In genomic region chr1:169534653-169535052, GRCh38 we compare ENCODE assay signal across 38 cellular contexts. TPM values are rescaled to one million over a fixed set of nuclear protein-coding genes. Genes with fewer than 3 reads are reported as not detected.
DNase-seq lines count a peak whose midpoint lies in the region; ATAC-seq, FAIRE-seq and TF ChIP-seq lines count a peak whose summit lies in the region.
"Had no signal": no experiment of that assay in that cellular context is flagged by ENCODE, and none has a peak within 500 bp of the region (broad histone marks: within the 10 kb centered on the region; RNA-seq: fewer than 3 reads in every experiment).

No MANE protein-coding gene starts in this region.

- H3K27me3 ChIP-seq in OCI-LY3 (ENCODE audit: low read depth, low read length), result no peaks in the 10 kb centered on the region
- no peaks in the 10 kb centered on the region; a peak in 1 of 5 replicates for H3K27me3 ChIP-seq in K562 (ENCODE audit: control insufficient read depth in 2 of 2, insufficient read depth in 2 of 2, low read length in 2 of 2)
- H3K27me3 ChIP-seq in right atrium auricular region, result no peaks in the 10 kb centered on the region
- H3K27me3 ChIP-seq: BLaER1; BLaER1 treated with 17β-estradiol and CSF1 and Interleukin-3, amounts not matched to agents 10 nM and 100 nM had no signal

- no peak for TF ChIP-seq EP300 in K562 (IDR thresholded peaks at IDR 0.05; ENCODE audit: low read length)

- in situ Hi-C loops in K562 (cut with MboI), result no loop called here

- POLR2A ChIA-PET in HEK293 (lab: Yijun Ruan, JAX) (no interaction called here), K562 (lab: Yijun Ruan, JAX) (no interaction called here)

- H3K4me3 ChIP-seq in HEK293 (ENCODE audit: low read depth, low read length) (no peak overlapping the region), OCI-LY3 (ENCODE audit: low read length) (0 out of 2 replicates have a peak overlapping the region, but pooled peaks have one; percentile 5), K562 (no peak overlapping the region), right atrium auricular region (no peak overlapping the region)
- H3K4me3 ChIP-seq: A549; BLaER1; BLaER1 treated with 17β-estradiol and CSF1 and Interleukin-3, amounts not matched to agents 10 nM and 100 nM had no signal

- CTCF ChIA-PET in HEK293 (lab: Yijun Ruan, JAX), result no interaction called here
- CTCF ChIA-PET in K562 (lab: Yijun Ruan, JAX; ENCODE audit: low intra/inter-chr PET ratio), result no interaction called here

- intact Hi-C loops in K562 (cut with micrococcal nuclease), result no loop called here

- H3K27ac ChIP-seq in HEK293 (ENCODE audit: extremely low read depth, low read depth, low read length), result no peak overlapping the region
- H3K27ac ChIP-seq in OCI-LY3 (ENCODE audit: low read length), result peak overlapping the region; percentile 95
- H3K27ac ChIP-seq in K562 (ENCODE audit: extremely low read depth, low read depth, low read length), result no peak overlapping the region
- H3K27ac ChIP-seq in right atrium auricular region, result no peak overlapping the region
- H3K27ac ChIP-seq: 22Rv1; A549; BLaER1; BLaER1 treated with 17β-estradiol and CSF1 and Interleukin-3, amounts not matched to agents 10 nM and 100 nM; C4-2B had no signal

- H3K9ac ChIP-seq in OCI-LY3 (ENCODE audit: low read length) (peak overlapping the region; percentile 51; the same call in 1 of the 2 replicates), K562 (ENCODE audit: insufficient read depth in 1 of 2, low read depth in 2 of 2, low read length in 2 of 2) (no peak overlapping the region)
- H3K9ac ChIP-seq: BLaER1; BLaER1 treated with 17β-estradiol and CSF1 and Interleukin-3, amounts not matched to agents 10 nM and 100 nM had no signal

- H2AFZ ChIP-seq in OCI-LY3 (ENCODE audit: low read depth, low read length) (no peak overlapping the region), K562 (ENCODE audit: low read depth, low read length) (no peak overlapping the region)

- TF ChIP-seq CTCF in HEK293 (tag by site-specific recombination; IDR thresholded peaks at IDR 0.05), result no peak
- TF ChIP-seq CTCF in OCI-LY3 (IDR thresholded peaks at IDR 0.05; ENCODE audit: low read depth, low read length), result no peak
- no peak for TF ChIP-seq CTCF in K562 (IDR thresholded peaks at IDR 0.05 in 2 of 3, conservative IDR thresholded peaks at IDR 0.05 in 1 of 3; ENCODE audit: insufficient read depth in 2 of 3, low read depth in 1 of 3, low read length in 3 of 3)
- TF ChIP-seq CTCF in right atrium auricular region (IDR thresholded peaks at IDR 0.05), result no peak

- DNase-seq in K562 (ENCODE audit: extremely low read depth in 1 of 4, low spot score in 3 of 4), result no peak
- no peak for DNase-seq in right atrium auricular region (ENCODE audit: low spot score)
- DNase-seq in activated CD4-positive, alpha-beta T cell treated with anti-CD3 and anti-CD28 coated beads for 4 hours, result no peak
- DNase-seq in MV-4-11 (lab: John Stamatoyannopoulos, UW), result no peak
- DNase-seq: 8988T; ACHN; AML-193; BE2C; C1 segment of cervical spinal cord; Caco-2; Calu3; CD4-positive, alpha-beta memory T cell; CD4-positive, alpha-beta T cell; CD4-positive, CD25-positive, alpha-beta regulatory T cell; CD8-positive, alpha-beta memory T cell; CD8-positive, alpha-beta T cell; COR-L47; DMS 273 treated with DMSO at 0.1 percent for 48 hours; DMS153; DMS53; DMS79; DMS79 treated with DMSO at 0.1 percent for 48 hours; DND-41; EL had no signal

- peak overlapping the region; percentile 33 for H3K4me2 ChIP-seq in OCI-LY3 (ENCODE audit: low read length)
- no peak overlapping the region for H3K4me2 ChIP-seq in K562 (ENCODE audit: insufficient read depth, low read length)
- H3K4me2 ChIP-seq: A549; BLaER1; BLaER1 treated with 17β-estradiol and CSF1 and Interleukin-3, amounts not matched to agents 10 nM and 100 nM had no signal

- no peak for ATAC-seq in K562
- ATAC-seq: A549; CD8-positive, alpha-beta T cell had no signal

- H4K20me1 ChIP-seq in OCI-LY3 (ENCODE audit: insufficient read depth, low read length), result peaks cover 6% of the 10 kb centered on the region; the same call in 1 of the 2 replicates
- no peaks in the 10 kb centered on the region for H4K20me1 ChIP-seq in K562 (replicated peaks; ENCODE audit: control insufficient read depth, insufficient read depth, low read length)
- H4K20me1 ChIP-seq: BLaER1; BLaER1 treated with 17β-estradiol and CSF1 and Interleukin-3, amounts not matched to agents 10 nM and 100 nM had no signal

- no peaks in the 10 kb centered on the region for H3K9me1 ChIP-seq in K562 (ENCODE audit: control insufficient read depth, insufficient read depth, low read length)

- H3K79me2 ChIP-seq in OCI-LY3 (ENCODE audit: low read length), result peaks cover 72% of the 10 kb centered on the region
- no peaks in the 10 kb centered on the region for H3K79me2 ChIP-seq in K562 (ENCODE audit: control insufficient read depth, insufficient read depth, low read length)

- H3K36me3 ChIP-seq in HEK293 (ENCODE audit: control insufficient read depth in 2 of 2, insufficient read depth in 1 of 2, low read length in 2 of 2), result no peaks in the 10 kb centered on the region
- H3K36me3 ChIP-seq in OCI-LY3 (replicated peaks; ENCODE audit: low read depth, low read length), result peaks cover 80% of the 10 kb centered on the region
- no peaks in the 10 kb centered on the region for H3K36me3 ChIP-seq in K562 (ENCODE audit: control insufficient read depth, insufficient read depth, low read length)
- no peaks in the 10 kb centered on the region for H3K36me3 ChIP-seq in right atrium auricular region
- H3K36me3 ChIP-seq: BE2C; BLaER1; BLaER1 treated with 17β-estradiol and CSF1 and Interleukin-3, amounts not matched to agents 10 nM and 100 nM had no signal

- no peak for TF ChIP-seq POLR2A in K562 (conservative IDR thresholded peaks at IDR 0.05)

- H3K4me1 ChIP-seq in HEK293 (ENCODE audit: control insufficient read depth, insufficient read depth, low read length) (no peaks in the 10 kb centered on the region), OCI-LY3 (ENCODE audit: low read length) (peaks cover 65% of the 10 kb centered on the region), K562 (replicated peaks in 1 of 2; ENCODE audit: control insufficient read depth in 2 of 2, insufficient read depth in 2 of 2, low read length in 2 of 2) (no peaks in the 10 kb centered on the region), right atrium auricular region (no peaks in the 10 kb centered on the region)
- H3K4me1 ChIP-seq: BE2C; BLaER1; BLaER1 treated with 17β-estradiol and CSF1 and Interleukin-3, amounts not matched to agents 10 nM and 100 nM had no signal

- no peak for TF ChIP-seq RAD21 in K562 (CRISPR knock-in tag; conservative IDR thresholded peaks at IDR 0.05 in 1 of 2, IDR thresholded peaks at IDR 0.05 in 1 of 2)

- no peaks in the 10 kb centered on the region for H3K9me3 ChIP-seq in HEK293 (ENCODE audit: control insufficient read depth, insufficient read depth, low read depth, low read length)
- no peaks in the 10 kb centered on the region for H3K9me3 ChIP-seq in OCI-LY3 (ENCODE audit: insufficient read depth, low read length)
- no peaks in the 10 kb centered on the region for H3K9me3 ChIP-seq in K562 (replicated peaks; ENCODE audit: control insufficient read depth, insufficient read depth, low read depth, low read length)
- H3K9me3 ChIP-seq in right atrium auricular region, result no peaks in the 10 kb centered on the region
- H3K9me3 ChIP-seq: A549, BE2C, BLaER1, Caco-2 had no signal

- BruUV-seq in K562 (replicated peaks; lab: Mats Ljungman, UMichigan), result no TSS peak

- WGBS in K562 (ENCODE audit: insufficient coverage, low coverage, missing lambda C conversion rate), result 3% methylated on average over 2 of the region's 2 CpGs

- FAIRE-seq in K562 (lab: Jason Lieb, UNC), result no peak
- FAIRE-seq: A204.1, A549, D721Med had no signal

TF ChIP-seq in HEK293, 187 proteins besides CTCF, POLR2A, EP300 and RAD21 (continues in another document):
- no peak for TF ChIP-seq ZNF555 (tag by site-specific recombination; conservative IDR thresholded peaks at IDR 0.05)

RNA-seq across cellular contexts. Expression of gene SLC19A2, which starts 48.9 kb away (rescaled TPM):
- 42.9 and 68.7 TPM in 2 replicates for total RNA-seq in K562 (2011; cell fraction: chromatin; rRNA removed; ENCODE audit: low replicate concordance)
- total RNA-seq in K562 (2011; cell fraction: nucleolus; rRNA removed), result 38.0 and 48.8 TPM in 2 replicates
- 58.8 and 72.3 TPM in 2 replicates for total RNA-seq in K562 (2011; cell fraction: nucleoplasm; rRNA removed)
- total RNA-seq in K562 (2014; rRNA removed) (14.4 and 18.4 TPM in 2 replicates), K562 (2014; rRNA removed; fragmentation: Illumina TruSeq; extraction: Trizol) (28.9 and 30.9 TPM in 2 replicates), K562 (2015; rRNA removed; fragmentation: Illumina TruSeq; extraction: Trizol) (17.9 and 19.5 TPM in 2 replicates), K562 (2021) (18.0 TPM in 2 replicates), right atrium auricular region (10 to 100 TPM; 23.5 to 24.1 TPM)
- polyA plus RNA-seq in K562 (2011; rRNA removed) (37.9 and 42.8 TPM in 2 replicates), K562 (2014; fragmentation: Illumina TruSeq; extraction: Trizol) (17.6 and 20.0 TPM in 2 replicates), K562 (2014; fragmentation: Nextera tagmentation; extraction: Ambion mirVana) (1 to 10 TPM; 7.4 to 8.9 TPM), K562 (2014; rRNA removed) (19.2 and 19.4 TPM in 2 replicates)
- polyA plus RNA-seq in K562 (2011; cell fraction: cytosol; rRNA removed), result 24.1 and 28.5 TPM in 2 replicates
- 31.4 and 36.6 TPM in 2 replicates for polyA plus RNA-seq in K562 (2011; cell fraction: nucleus; rRNA removed)
- polyA plus RNA-seq in K562 (2012), result 9.8 TPM in 2 replicates
- 47.3 and 49.6 TPM in 2 replicates for polyA minus RNA-seq in K562 (2011; rRNA and poly(A)+ RNA removed)
- polyA minus RNA-seq in K562 (2011; cell fraction: cytosol; rRNA and poly(A)+ RNA removed), result 15.4 and 19.0 TPM in 2 replicates
- polyA minus RNA-seq in K562 (2011; cell fraction: nucleus; rRNA and poly(A)+ RNA removed), result 24.2 and 32.8 TPM in 2 replicates

RNA-seq across cellular contexts. Expression of gene F5, which starts 51.6 kb away (rescaled TPM):
- total RNA-seq in K562 (2011; cell fraction: chromatin; rRNA removed; ENCODE audit: low replicate concordance), result not detected in 2 replicates
- not detected in 2 replicates for total RNA-seq in K562 (2011; cell fraction: nucleolus; rRNA removed)
- total RNA-seq in K562 (2011; cell fraction: nucleoplasm; rRNA removed), result not detected in 2 replicates
- not detected in 2 replicates for total RNA-seq in K562 (2014; rRNA removed)
- not detected in 2 replicates for total RNA-seq in K562 (2014; rRNA removed; fragmentation: Illumina TruSeq; extraction: Trizol)
- total RNA-seq in K562 (2015; rRNA removed; fragmentation: Illumina TruSeq; extraction: Trizol), result not detected in 2 replicates
- total RNA-seq in K562 (2021), result 0.07 and 0.13 TPM in 2 replicates
- not detected in 2 replicates for polyA plus RNA-seq in K562 (2011; rRNA removed)
- polyA plus RNA-seq in K562 (2011; cell fraction: cytosol; rRNA removed), result not detected in 2 replicates
- not detected in 2 replicates for polyA plus RNA-seq in K562 (2011; cell fraction: nucleus; rRNA removed)
- not detected in 2 replicates for polyA plus RNA-seq in K562 (2012)
- not detected in 2 replicates for polyA plus RNA-seq in K562 (2014; fragmentation: Illumina TruSeq; extraction: Trizol)
- not detected for polyA plus RNA-seq in K562 (2014; fragmentation: Nextera tagmentation; extraction: Ambion mirVana)
- polyA plus RNA-seq in K562 (2014; rRNA removed), result 0.03 TPM in 1 of 2 replicates, not detected in the other
- not detected in 2 replicates for polyA minus RNA-seq in K562 (2011; rRNA and poly(A)+ RNA removed)
- polyA minus RNA-seq in K562 (2011; cell fraction: cytosol; rRNA and poly(A)+ RNA removed), result 0.27 TPM in 1 of 2 replicates, not detected in the other
- not detected in 2 replicates for polyA minus RNA-seq in K562 (2011; cell fraction: nucleus; rRNA and poly(A)+ RNA removed)
- total RNA-seq in right atrium auricular region, result 10 to 100 TPM in 1 of 2 donors, 1 to 10 TPM in 1; 4.9 to 55.5 TPM
- total RNA-seq: A172, A673, Daoy had no signal
- polyA plus RNA-seq: AG04450, BJ had no signal

Comparison
In these comparisons a context has a peak if more than half of its experiments do, and no peak if none do; other contexts are left out.
1. RNA of gene F5, which starts 51.6 kb away (total RNA-seq): 4.9 to 55.5 TPM in right atrium auricular region; 0.07 to 0.13 TPM in K562; every median in the first group is over 4 times any median in the second.
2. Of the 44 proteins assayed by ChIP-seq in both K562 and HEK293: peak only in K562: none; only in HEK293: none; in both: ZNF146; in neither: 43.